25 cellular contexts compared by ENCODE assay signal in genomic region chr21:33943293-33943692, GRCh38. TPM values are rescaled to one million over a fixed set of nuclear protein-coding genes. Genes with fewer than 3 reads are reported as not detected.
DNase-seq lines count a peak whose midpoint lies in the region; ATAC-seq, FAIRE-seq and TF ChIP-seq lines count a peak whose summit lies in the region.
"Had no signal": no experiment of that assay in that cellular context is flagged by ENCODE, and none has a peak within 500 bp of the region (broad histone marks: within the 10 kb centered on the region; RNA-seq: fewer than 3 reads in every experiment).

No MANE protein-coding gene starts in this region.

- TF ChIP-seq POLR2A in GM12878 (IDR thresholded peaks at IDR 0.05; ENCODE audit: low read depth, low read length) = no peak
- no peak for TF ChIP-seq POLR2A in testis (IDR thresholded peaks at IDR 0.05)

- no peak for DNase-seq in stimulated activated naive CD8-positive, alpha-beta T cell treated with anti-CD3 and anti-CD28 coated beads, Interleukin-15, Interleukin-2, amounts not matched to agents 100 U/mL and 50 U/mL, for 24 hours
- DNase-seq in NCI-H526 (lab: John Stamatoyannopoulos, UW) (peak; percentile 59 to 71), GM12878 (ENCODE audit: low read depth, low spot score) (no peak), type B pancreatic cell (ENCODE audit: extremely low spot score, unreplicated experiment) (no peak), testis (no peak)
- DNase-seq: activated CD4-positive, alpha-beta T cell treated with anti-CD3 and anti-CD28 coated beads, Interleukin-2, amount 50 U/mL, for 48 hours; activated naive CD4-positive, alpha-beta T cell treated with anti-CD3 and anti-CD28 coated beads for 36 hours; cerebellar nuclear complex; DMS 273 treated with DMSO at 0.1 percent for 48 hours; effector CD4-positive, alpha-beta T cell; esophagus squamous epithelium; kidney glomerular epithelial cell; NCI-H146; stimulated activated CD4-positive, alpha-beta T cell treated with anti-CD3 and anti-CD28 coated beads, Interleukin-4, amount 100 ng/mL, for 4 hours; T-helper 9 cell; uterus had no signal

- H3K36me3 ChIP-seq in GM12878 (ENCODE audit: control insufficient read depth in 2 of 2, insufficient read depth in 2 of 2, low read length in 1 of 2) (no peaks in the 10 kb centered on the region), testis (ENCODE audit: low read depth, missing control alignments) (no peaks in the 10 kb centered on the region)
- H3K36me3 ChIP-seq: BLaER1 treated with 17β-estradiol and CSF1 and Interleukin-3, amounts not matched to agents 10 nM and 100 nM; esophagus squamous epithelium; uterus had no signal

- in situ Hi-C loops in GM12878 (cut with MboI) = no loop called here

- intact Hi-C loops in GM12878 (cut with micrococcal nuclease; ENCODE audit: unreplicated experiment) = no loop called here
- intact Hi-C loops in testis (cut with DNase I; ENCODE audit: low total_unique reads) = no loop called here

- H3K36me3 Mint-ChIP-seq in stimulated activated naive CD8-positive, alpha-beta T cell treated with anti-CD3 and anti-CD28 coated beads, Interleukin-15, Interleukin-2, amounts not matched to agents 100 ng/mL and 50 ng/mL, for 24 hours (ENCODE audit: low read depth) = peaks cover 36% of the 10 kb centered on the region
- no peaks in the 10 kb centered on the region for H3K36me3 Mint-ChIP-seq in type B pancreatic cell

- TF ChIP-seq EP300 in GM12878 (IDR thresholded peaks at IDR 0.05; ENCODE audit: borderline replicate concordance in 1 of 2, control insufficient read depth in 1 of 2, low read depth in 2 of 2, low read length in 2 of 2) = no peak

- TF ChIP-seq RAD21 in GM12878 (IDR thresholded peaks at IDR 0.05; ENCODE audit: insufficient read depth, low read depth, low read length) = no peak

- WGBS in GM12878 (ENCODE audit: insufficient coverage, insufficient replicate concordance, low lambda C conversion rate, missing lambda C conversion rate) = 88% methylated on average over 2 of the region's 2 CpGs
- 90 to 100% methylated on average over 2 of the region's 2 CpGs for WGBS in testis, 2 donors

- peaks cover 8% of the 10 kb centered on the region for H3K9me3 Mint-ChIP-seq in stimulated activated naive CD8-positive, alpha-beta T cell treated with anti-CD3 and anti-CD28 coated beads, Interleukin-15, Interleukin-2, amounts not matched to agents 100 ng/mL and 50 ng/mL, for 24 hours
- no peaks in the 10 kb centered on the region for H3K9me3 Mint-ChIP-seq in type B pancreatic cell

- H3K4me1 Mint-ChIP-seq in stimulated activated naive CD8-positive, alpha-beta T cell treated with anti-CD3 and anti-CD28 coated beads, Interleukin-15, Interleukin-2, amounts not matched to agents 100 ng/mL and 50 ng/mL, for 24 hours (ENCODE audit: low read depth) = peaks cover 78% of the 10 kb centered on the region
- peaks cover 30% of the 10 kb centered on the region for H3K4me1 Mint-ChIP-seq in type B pancreatic cell (ENCODE audit: unreplicated experiment)

- peaks cover 16% of the 10 kb centered on the region for H3K4me1 ChIP-seq in GM12878 (ENCODE audit: control insufficient read depth, insufficient read depth, low read length)
- no peaks in the 10 kb centered on the region for H3K4me1 ChIP-seq in testis

- no TSS peak for BruUV-seq in GM12878 (replicated peaks; lab: Mats Ljungman, UMichigan)

- H3K79me2 ChIP-seq in GM12878 (ENCODE audit: control insufficient read depth, insufficient read depth, low read length) = no peaks in the 10 kb centered on the region

- no peak overlapping the region for H2AFZ ChIP-seq in GM12878 (ENCODE audit: control insufficient read depth, low read depth, low read length)

- H3K27me3 Mint-ChIP-seq in stimulated activated naive CD8-positive, alpha-beta T cell treated with anti-CD3 and anti-CD28 coated beads, Interleukin-15, Interleukin-2, amounts not matched to agents 100 ng/mL and 50 ng/mL, for 24 hours = peaks cover 4% of the 10 kb centered on the region
- H3K27me3 Mint-ChIP-seq in type B pancreatic cell = no peaks in the 10 kb centered on the region

- SMC1A ChIA-PET in GM12878 (lab: Charles Lee; ENCODE audit: uncharacterized antibody, unreplicated experiment) = interaction anchor here (1.1 to 4.6 kb wide), 8 partner anchors 9 to 258 kb away, joined by 3 to 24 read pairs (median 4); no protein-coding TSS in a partner anchor

- RAD21 ChIA-PET in GM12878 (lab: Charles Lee; ENCODE audit: unreplicated experiment) = interaction anchor here (1.0 to 1.6 kb wide), 3 partner anchors 10 to 32 kb away, joined by 3 to 16 read pairs (median 4); no protein-coding TSS in a partner anchor

- H3K27ac Mint-ChIP-seq in stimulated activated naive CD8-positive, alpha-beta T cell treated with anti-CD3 and anti-CD28 coated beads, Interleukin-15, Interleukin-2, amounts not matched to agents 100 ng/mL and 50 ng/mL, for 24 hours = peak overlapping the region; percentile 41
- no peak overlapping the region for H3K27ac Mint-ChIP-seq in type B pancreatic cell
- H3K27ac Mint-ChIP-seq: activated naive CD4-positive, alpha-beta T cell treated with anti-CD3 and anti-CD28 coated beads for 36 hours; WTC11 had no signal

- no peak overlapping the region for H3K27ac ChIP-seq in GM12878 (ENCODE audit: control insufficient read depth, insufficient read depth)
- no peak overlapping the region for H3K27ac ChIP-seq in testis
- H3K27ac ChIP-seq: BLaER1 treated with 17β-estradiol and CSF1 and Interleukin-3, amounts not matched to agents 10 nM and 100 nM; uterus had no signal

- CTCF ChIA-PET in GM12878 (lab: Yijun Ruan, JAX) = interaction anchor here (0.8 to 1.9 kb wide), 4 partner anchors 10 to 78 kb away, joined by 3 to 13 read pairs (median 4); no protein-coding TSS in a partner anchor

- H3K4me2 ChIP-seq in GM12878 (ENCODE audit: control insufficient read depth, insufficient read depth) = no peak overlapping the region
- H3K4me2 ChIP-seq: BLaER1 treated with 17β-estradiol and CSF1 and Interleukin-3, amounts not matched to agents 10 nM and 100 nM; smooth muscle cell had no signal

- peak; percentile 13 for FAIRE-seq in GM12878 (lab: Jason Lieb, UNC)
- FAIRE-seq: astrocyte, GM12891 had no signal

- POLR2A ChIA-PET in GM12878 (lab: Charles Lee) = interaction anchor here (0.5 to 1.2 kb wide), 5 partner anchors 9 to 398 kb away, joined by 3 to 6 read pairs (median 4); no protein-coding TSS in a partner anchor

- H3K9ac ChIP-seq in GM12878 (ENCODE audit: control insufficient read depth, insufficient read depth, low read length) = no peak overlapping the region
- H3K9ac ChIP-seq: BLaER1 treated with 17β-estradiol and CSF1 and Interleukin-3, amounts not matched to agents 10 nM and 100 nM had no signal

- H3K27me3 ChIP-seq in GM12878 (replicated peaks in 1 of 2; ENCODE audit: control insufficient read depth in 2 of 2, insufficient read depth in 2 of 2, low read length in 1 of 2) (no peaks in the 10 kb centered on the region), testis (no peaks in the 10 kb centered on the region)
- H3K27me3 ChIP-seq: BLaER1 treated with 17β-estradiol and CSF1 and Interleukin-3, amounts not matched to agents 10 nM and 100 nM; esophagus squamous epithelium; uterus had no signal

- no peak overlapping the region for H3K4me3 Mint-ChIP-seq in stimulated activated naive CD8-positive, alpha-beta T cell treated with anti-CD3 and anti-CD28 coated beads, Interleukin-15, Interleukin-2, amounts not matched to agents 100 ng/mL and 50 ng/mL, for 24 hours
- no peak overlapping the region for H3K4me3 Mint-ChIP-seq in type B pancreatic cell
- H3K4me3 Mint-ChIP-seq: activated naive CD4-positive, alpha-beta T cell treated with anti-CD3 and anti-CD28 coated beads for 36 hours; WTC11 had no signal

- no peak for ATAC-seq in stimulated activated naive CD8-positive, alpha-beta T cell treated with anti-CD3 and anti-CD28 coated beads, Interleukin-15, Interleukin-2, amounts not matched to agents 100 U/mL and 50 U/mL, for 24 hours
- ATAC-seq in GM12878 = no peak
- no peak for ATAC-seq in GM19463 (IDR thresholded peaks at IDR 0.05; ENCODE audit: unreplicated experiment)
- no peak for ATAC-seq in HG03442 (IDR thresholded peaks at IDR 0.05; ENCODE audit: unreplicated experiment)
- ATAC-seq: HCT116, WTC11 had no signal

- no peaks in the 10 kb centered on the region for H4K20me1 ChIP-seq in GM12878 (ENCODE audit: control insufficient read depth, insufficient read depth)
- H4K20me1 ChIP-seq: BLaER1 treated with 17β-estradiol and CSF1 and Interleukin-3, amounts not matched to agents 10 nM and 100 nM had no signal

- peaks cover 2% of the 10 kb centered on the region; the same call in 2 of the 3 replicates for H3K9me3 ChIP-seq in GM12878 (replicated peaks; ENCODE audit: control insufficient read depth, insufficient read depth, low read length)
- H3K9me3 ChIP-seq in testis = no peaks in the 10 kb centered on the region
- H3K9me3 ChIP-seq: esophagus squamous epithelium, uterus had no signal

- TF ChIP-seq CTCF in GM12878 (IDR thresholded peaks at IDR 0.05 in 2 of 3, conservative IDR thresholded peaks at IDR 0.05 in 1 of 3; ENCODE audit: control insufficient read depth in 2 of 3, extremely low read depth in 1 of 3, insufficient read depth in 1 of 3, low read depth in 3 of 3, low read length in 3 of 3) = no peak
- TF ChIP-seq CTCF in type B pancreatic cell (conservative IDR thresholded peaks at IDR 0.05) = no peak
- TF ChIP-seq CTCF in testis (IDR thresholded peaks at IDR 0.05) = no peak

- H3K4me3 ChIP-seq in GM12878 (no peak overlapping the region), testis (no peak overlapping the region)
- H3K4me3 ChIP-seq: BLaER1 treated with 17β-estradiol and CSF1 and Interleukin-3, amounts not matched to agents 10 nM and 100 nM; esophagus squamous epithelium; smooth muscle cell; uterus had no signal

TF ChIP-seq in GM12878, 131 proteins besides CTCF, POLR2A, EP300 and RAD21 (continues in another document):
- TF ChIP-seq CBX5 (IDR thresholded peaks at IDR 0.05; ENCODE audit: low read depth) = no peak

RNA-seq across cellular contexts. Expression of gene ATP5PO, which starts 27.7 kb away (rescaled TPM):
- total RNA-seq in GM12878 (2013; cell fraction: nucleolus; rRNA removed) = 77.0 and 85.3 TPM in 2 replicates
- total RNA-seq in GM12878 (2014; rRNA removed) = 251 and 274 TPM in 2 replicates
- 274 and 284 TPM in 2 replicates for total RNA-seq in GM12878 (2014; rRNA removed; fragmentation: Illumina TruSeq; extraction: Trizol)
- total RNA-seq in GM12878 (2021) = 264 and 294 TPM in 2 replicates
- polyA plus RNA-seq in GM12878 (2011; ENCODE audit: low read depth) = 302 TPM
- polyA plus RNA-seq in GM12878 (2011; rRNA removed) = 489 and 621 TPM in 2 replicates
- 328 and 400 TPM in 2 replicates for polyA plus RNA-seq in GM12878 (2011; cell fraction: cytosol; rRNA removed)
- polyA plus RNA-seq in GM12878 (2011; cell fraction: nucleus; rRNA removed) = 156 and 195 TPM in 2 replicates
- polyA plus RNA-seq in GM12878 (2012) = 272 and 296 TPM in 2 replicates
- 451 and 464 TPM in 2 replicates for polyA plus RNA-seq in GM12878 (2014; fragmentation: Illumina TruSeq; extraction: Trizol)
- 1,000 to 10,000 TPM; 1,461 to 1,656 TPM for polyA plus RNA-seq in GM12878 (2014; fragmentation: Nextera tagmentation; extraction: Ambion mirVana)
- polyA plus RNA-seq in GM12878 (2014; rRNA removed) = 299 and 374 TPM in 2 replicates
- 100 to 1,000 TPM; 610 to 625 TPM for polyA plus RNA-seq in GM12878 (2016; fragmentation: Nextera tagmentation; extraction: Ambion mirVana)
- polyA minus RNA-seq in GM12878 (2011; rRNA and poly(A)+ RNA removed) = 172 and 176 TPM in 2 replicates
- 36.1 and 53.4 TPM in 2 replicates for polyA minus RNA-seq in GM12878 (2011; cell fraction: cytosol; rRNA and poly(A)+ RNA removed)
- polyA minus RNA-seq in GM12878 (2011; cell fraction: nucleus; rRNA and poly(A)+ RNA removed) = 45.9 and 63.6 TPM in 2 replicates
- total RNA-seq in type B pancreatic cell (ENCODE audit: low replicate concordance) = 257 and 264 TPM in 2 replicates
- 100 to 1,000 TPM; 127 to 136 TPM for total RNA-seq in testis
- 279 TPM for polyA plus RNA-seq in testis (ENCODE audit: insufficient read depth, low read depth, low replicate concordance)

Comparison
In these comparisons a context has a peak if more than half of its experiments do, and no peak if none do; other contexts are left out.
1. DNase-seq: peak in NCI-H526 (2 of 2); none in stimulated activated naive CD8-positive, alpha-beta T cell treated with anti-CD3 and anti-CD28 coated beads, Interleukin-15, Interleukin-2, amounts not matched to agents 100 U/mL and 50 U/mL, for 24 hours (single experiment), GM12878 (single experiment), type B pancreatic cell (single experiment) and testis (single experiment).